10 cellular contexts compared by ENCODE assay signal in the genomic region with DNA sequence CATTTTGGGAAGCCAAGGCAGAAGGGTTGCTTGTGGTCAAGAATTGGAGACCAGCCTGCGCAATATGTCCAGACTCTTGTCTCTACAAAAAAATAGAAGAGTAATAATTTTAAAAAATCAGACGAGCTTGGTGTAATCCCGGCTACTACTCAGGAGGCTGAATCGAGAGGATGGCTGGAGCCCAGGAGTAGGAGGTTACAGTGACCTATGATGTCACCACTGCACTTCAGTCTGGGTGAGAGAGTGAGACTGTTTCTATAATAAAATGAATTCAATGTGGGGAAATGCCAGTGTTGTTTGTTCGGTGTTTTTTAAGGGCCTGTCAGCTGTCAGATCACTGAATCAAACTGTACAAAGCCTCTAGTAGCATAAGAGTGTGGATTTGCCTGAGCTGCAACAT. TPM values are rescaled to one million over a fixed set of nuclear protein-coding genes. Genes with fewer than 3 reads are reported as not detected.
DNase-seq lines count a peak whose midpoint lies in the region; ATAC-seq and TF ChIP-seq lines count a peak whose summit lies in the region.
"Had no signal": no experiment of that assay in that cellular context is flagged by ENCODE, and none has a peak within 500 bp of the region (broad histone marks: within the 10 kb centered on the region; RNA-seq: fewer than 3 reads in every experiment).

No MANE protein-coding gene starts in this region.

- H3K4me3 Mint-ChIP-seq in activated T-cell treated with anti-CD3 and anti-CD28 coated beads, Interleukin-2, amount 50 U/mL, for 4 hours, result peak overlapping the region; percentile 86
- H3K4me3 Mint-ChIP-seq in activated CD8-positive, alpha-beta T cell treated with anti-CD3 and anti-CD28 coated beads for 36 hours, result peak overlapping the region; percentile 81

- no peak for TF ChIP-seq CTCF in activated CD8-positive, alpha-beta T cell treated with anti-CD3 and anti-CD28 coated beads for 36 hours (IDR thresholded peaks at IDR 0.05)
- no peak for TF ChIP-seq CTCF in tibial nerve (IDR thresholded peaks at IDR 0.05)

- H3K27me3 Mint-ChIP-seq in activated T-cell treated with anti-CD3 and anti-CD28 coated beads, Interleukin-2, amount 50 U/mL, for 4 hours (ENCODE audit: low read depth), result peaks cover 2% of the 10 kb centered on the region
- no peaks in the 10 kb centered on the region for H3K27me3 Mint-ChIP-seq in activated CD8-positive, alpha-beta T cell treated with anti-CD3 and anti-CD28 coated beads for 36 hours

- CTCF ChIA-PET in activated CD8-positive, alpha-beta T cell treated with anti-CD3 and anti-CD28 coated beads for 36 hours (lab: Charles Lee), result no interaction called here

- H3K4me3 ChIP-seq in iPS-20b (ENCODE audit: low read length) (peak overlapping the region; percentile 80), tibial nerve (peak overlapping the region; percentile 75 to 98 (median 86))

- H3K36me3 Mint-ChIP-seq in activated T-cell treated with anti-CD3 and anti-CD28 coated beads, Interleukin-2, amount 50 U/mL, for 4 hours (ENCODE audit: insufficient read depth), result peaks cover under 1% of the 10 kb centered on the region
- peaks cover 17% of the 10 kb centered on the region for H3K36me3 Mint-ChIP-seq in activated CD8-positive, alpha-beta T cell treated with anti-CD3 and anti-CD28 coated beads for 36 hours (ENCODE audit: low read depth)

- POLR2A ChIA-PET in activated CD8-positive, alpha-beta T cell treated with anti-CD3 and anti-CD28 coated beads for 36 hours (lab: Charles Lee), result interaction anchor here (0.5 to 4.7 kb wide), 3 partner anchors 18 to 97 kb away, joined by 3 to 49 read pairs (median 18); a partner anchor contains a TSS

- H3K36me3 ChIP-seq in iPS-20b (ENCODE audit: insufficient read depth, low read depth, low read length) (no peaks in the 10 kb centered on the region), tibial nerve (no peaks in the 10 kb centered on the region)

- H3K4me1 ChIP-seq in iPS-20b (ENCODE audit: insufficient read depth, low read length) (peaks cover 14% of the 10 kb centered on the region; the same call in 1 of the 2 replicates), tibial nerve (peaks cover 0 to 33% (median 18%) of the 10 kb centered on the region in 4 donors)

- no peaks in the 10 kb centered on the region for H3K9me3 ChIP-seq in iPS-20b (ENCODE audit: insufficient read depth, low read depth, low read length)
- H3K9me3 ChIP-seq in tibial nerve, result no peaks in the 10 kb centered on the region

- H3K9me3 Mint-ChIP-seq in activated T-cell treated with anti-CD3 and anti-CD28 coated beads, Interleukin-2, amount 50 U/mL, for 4 hours, result no peaks in the 10 kb centered on the region
- no peaks in the 10 kb centered on the region for H3K9me3 Mint-ChIP-seq in activated CD8-positive, alpha-beta T cell treated with anti-CD3 and anti-CD28 coated beads for 36 hours

- TF ChIP-seq EP300 in tibial nerve (IDR thresholded peaks at IDR 0.05), result peak in 1 of 2 donors; percentile 63

- H3K27ac ChIP-seq in iPS-20b (ENCODE audit: low read length) (no peak overlapping the region), tibial nerve (peak overlapping the region; percentile 95 to 100 (median 99))

- 32 to 39% methylated on average over 5 of the region's 5 CpGs for WGBS in tibial nerve, 2 donors

- H3K9ac ChIP-seq in iPS-20b (ENCODE audit: low read depth, low read length), result peak overlapping the region; percentile 74; the same call in 1 of the 2 replicates

- H3K4me1 Mint-ChIP-seq in activated T-cell treated with anti-CD3 and anti-CD28 coated beads, Interleukin-2, amount 50 U/mL, for 4 hours (ENCODE audit: low read depth), result peaks cover 36% of the 10 kb centered on the region
- peaks cover 31% of the 10 kb centered on the region for H3K4me1 Mint-ChIP-seq in activated CD8-positive, alpha-beta T cell treated with anti-CD3 and anti-CD28 coated beads for 36 hours (ENCODE audit: low read depth)

- no peak for ATAC-seq in activated T-cell treated with anti-CD3 and anti-CD28 coated beads, Interleukin-2, amount 50 U/mL, for 4 hours
- ATAC-seq in activated CD8-positive, alpha-beta T cell treated with anti-CD3 and anti-CD28 coated beads for 36 hours, result no peak
- no peak for ATAC-seq in HG02588 (IDR thresholded peaks at IDR 0.05; ENCODE audit: unreplicated experiment)
- no peak for ATAC-seq in GM19455 (IDR thresholded peaks at IDR 0.05; ENCODE audit: unreplicated experiment)

- intact Hi-C loops in activated CD8-positive, alpha-beta T cell treated with anti-CD3 and anti-CD28 coated beads for 36 hours (cut with micrococcal nuclease), result loop anchor here (10.0 kb wide), 2 partner anchors 297 to 667 kb away; a partner anchor contains a TSS

- no peak overlapping the region for H3K27ac Mint-ChIP-seq in activated CD8-positive, alpha-beta T cell treated with anti-CD3 and anti-CD28 coated beads for 36 hours

- TF ChIP-seq POLR2A in tibial nerve (IDR thresholded peaks at IDR 0.05), result no peak

- no peak for DNase-seq in activated T-cell treated with anti-CD3 and anti-CD28 coated beads, Interleukin-2, amount 50 U/mL, for 4 hours
- DNase-seq in activated T-cell treated with anti-CD3 and anti-CD28 coated beads for 4 hours (no peak), tibial nerve (ENCODE audit: low spot score in 2 of 2) (no peak)
- DNase-seq in activated CD8-positive, alpha-beta T cell treated with anti-CD3 and anti-CD28 coated beads for 36 hours, result peak; percentile 28
- no peak for DNase-seq in effector CD4-positive, alpha-beta T cell
- DNase-seq: GDM1, KG1 had no signal

- H3K27me3 ChIP-seq in iPS-20b (ENCODE audit: insufficient read depth, low read length) (no peaks in the 10 kb centered on the region), tibial nerve (no peaks in the 10 kb centered on the region)

RNA-seq across cellular contexts. Expression of a gene that starts 1.2 kb away (rescaled TPM):
- total RNA-seq in activated T-cell treated with anti-CD3 and anti-CD28 coated beads, Interleukin-2, amount 50 U/mL, for 4 hours, result 10 to 100 TPM; 35.9 to 40.9 (median 38.5) TPM
- 10 to 100 TPM; 32.8 to 34.3 TPM for total RNA-seq in activated CD8-positive, alpha-beta T cell treated with anti-CD3 and anti-CD28 coated beads for 36 hours
- 100 to 1,000 TPM; 156 to 223 (median 175) TPM for total RNA-seq in tibial nerve

RNA-seq across cellular contexts. Expression of a gene that starts 36.3 kb away (rescaled TPM):
- 10 to 100 TPM; 14.7 to 18.7 (median 17.1) TPM for total RNA-seq in activated T-cell treated with anti-CD3 and anti-CD28 coated beads, Interleukin-2, amount 50 U/mL, for 4 hours
- 10 to 100 TPM; 14.5 to 16.9 TPM for total RNA-seq in activated CD8-positive, alpha-beta T cell treated with anti-CD3 and anti-CD28 coated beads for 36 hours
- 10 to 100 TPM; 28.8 to 47.3 (median 35.1) TPM for total RNA-seq in tibial nerve
